ENCODE assay signal across 13 cellular contexts in the genomic region with DNA sequence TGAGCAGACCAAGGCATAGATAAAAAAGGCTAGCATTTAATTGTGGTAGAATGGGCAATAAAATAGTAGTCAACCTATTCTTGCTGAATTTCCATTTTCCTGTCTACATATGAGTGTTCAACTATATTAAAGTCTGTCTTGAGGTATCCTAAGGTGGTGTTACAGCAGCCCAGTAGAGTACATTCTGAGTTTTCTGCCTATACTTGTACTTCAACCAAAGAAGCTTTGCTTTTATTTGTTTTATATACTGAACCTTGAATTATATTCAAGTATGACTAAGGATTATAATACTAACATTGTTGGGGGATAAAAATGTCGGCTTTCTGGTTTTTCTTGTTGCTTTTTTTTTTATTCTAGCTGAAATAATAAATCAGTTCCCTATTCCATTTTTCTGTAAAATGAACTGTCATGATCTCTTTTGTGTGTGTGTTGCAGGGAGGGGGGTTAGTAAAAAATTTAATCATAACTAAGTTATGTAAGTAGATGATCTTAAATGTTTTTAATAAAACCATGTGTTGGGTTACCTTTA.
"Had no signal": no experiment of that assay in that cellular context is flagged by ENCODE, and none has a peak within 500 bp of the region (broad histone marks: within the 10 kb centered on the region; RNA-seq: fewer than 3 reads in every experiment).

No MANE protein-coding gene starts in this region.

- H3K4me3 ChIP-seq: gastroesophageal sphincter, right lobe of liver, stomach, thoracic aorta had no signal

- ATAC-seq: activated CD8-positive, alpha-beta T cell treated with anti-CD3 and anti-CD28 coated beads for 36 hours; gastroesophageal sphincter; right lobe of liver had no signal

- H3K9me3 ChIP-seq: gastroesophageal sphincter, right lobe of liver, stomach, thoracic aorta had no signal

- DNase-seq: activated CD4-positive, alpha-beta T cell treated with anti-CD3 and anti-CD28 coated beads for 4 hours; activated CD8-positive, alpha-beta memory T cell treated with anti-CD3 and anti-CD28 coated beads, Interleukin-2, amount 50 U/mL, for 48 hours; activated CD8-positive, alpha-beta T cell treated with anti-CD3 and anti-CD28 coated beads for 36 hours; activated naive CD4-positive, alpha-beta T cell treated with anti-CD3 and anti-CD28 coated beads for 36 hours; dermis blood vessel endothelial cell; kidney; left ventricle myocardium superior; right lobe of liver; stimulated activated CD4-positive, alpha-beta T cell treated with anti-CD3 and anti-CD28 coated beads, Interleukin-4, amount 100 ng/mL, for 24 hours; stomach; T-helper 1 cell had no signal

- H3K36me3 ChIP-seq: gastroesophageal sphincter, right lobe of liver, stomach, thoracic aorta had no signal

- H3K27ac ChIP-seq: gastroesophageal sphincter, right lobe of liver, stomach, thoracic aorta had no signal

- H3K27me3 ChIP-seq: gastroesophageal sphincter, right lobe of liver, stomach had no signal
